ENCODE assay signal across 8 cellular contexts in genomic region chr1:52552236-52552504, GRCh38. TPM values are rescaled to one million over a fixed set of nuclear protein-coding genes. Genes with fewer than 3 reads are reported as not detected.
DNase-seq lines count a peak whose midpoint lies in the region; ATAC-seq and TF ChIP-seq lines count a peak whose summit lies in the region.

No MANE protein-coding gene starts in this region.

- H3K27ac Mint-ChIP-seq in naive thymus-derived CD8-positive, alpha-beta T cell: no peak overlapping the region

- no peaks in the 10 kb centered on the region for H3K9me3 Mint-ChIP-seq in naive thymus-derived CD8-positive, alpha-beta T cell

- POLR2A ChIA-PET in naive thymus-derived CD8-positive, alpha-beta T cell (lab: Charles Lee): interaction anchor here (1.0 to 2.6 kb wide), 7 partner anchors 15 to 187 kb away, joined by 3 to 28 read pairs (median 8); partner anchors contain the start of genes CC2D1B, GPX7, ORC1 and PRPF38A

- ATAC-seq in HG02798 (IDR thresholded peaks at IDR 0.05; ENCODE audit: poor library complexity, unreplicated experiment) (peak; percentile 33), GM19467 (IDR thresholded peaks at IDR 0.05; ENCODE audit: unreplicated experiment) (no peak)
- ATAC-seq in naive thymus-derived CD8-positive, alpha-beta T cell: peak; percentile 43 to 66

- no peak overlapping the region for H3K4me3 Mint-ChIP-seq in naive thymus-derived CD8-positive, alpha-beta T cell

- no peak for TF ChIP-seq CTCF in epithelial cell of proximal tubule (conservative IDR thresholded peaks at IDR 0.05; ENCODE audit: low read depth, low read length)

- peaks cover 24 to 45% (median 43%) of the 10 kb centered on the region in 4 donors for H3K4me1 Mint-ChIP-seq in naive thymus-derived CD8-positive, alpha-beta T cell

- no peaks in the 10 kb centered on the region for H3K36me3 Mint-ChIP-seq in naive thymus-derived CD8-positive, alpha-beta T cell

- H3K27me3 Mint-ChIP-seq in naive thymus-derived CD8-positive, alpha-beta T cell: no peaks in the 10 kb centered on the region

- H3K4me3 ChIP-seq in GM08714 (ENCODE audit: low read length) (peak overlapping the region; percentile 86), epithelial cell of proximal tubule (ENCODE audit: low read depth, low read length) (peak overlapping the region; percentile 92)

- DNase-seq in NCI-H774 (lab: John Stamatoyannopoulos, UW) (peak; percentile 25), epithelial cell of proximal tubule (ENCODE audit: low read depth) (peak; percentile 53)
- peak; percentile 40 to 55 for DNase-seq in activated CD8-positive, alpha-beta memory T cell treated with anti-CD3 and anti-CD28 coated beads for 4 hours (ENCODE audit: low read depth in 2 of 2)
- DNase-seq in naive thymus-derived CD8-positive, alpha-beta T cell: peak; percentile 49 to 91 (median 82)
- DNase-seq in stimulated activated naive CD4-positive, alpha-beta T cell treated with Interleukin-2 at 50 U/mL for 16 hours (lab: John Stamatoyannopoulos, UW): peak; percentile 73

RNA-seq across cellular contexts. Expression of gene TUT4, which starts 0.7 kb away (rescaled TPM):
- total RNA-seq in epithelial cell of proximal tubule: 17.5 and 18.7 TPM in 2 replicates
- 100 to 1,000 TPM; 171 to 178 TPM for total RNA-seq in naive thymus-derived CD8-positive, alpha-beta T cell
- polyA plus RNA-seq in naive thymus-derived CD8-positive, alpha-beta T cell: 10 to 100 TPM; 31.6 to 40.9 (median 32.7) TPM

RNA-seq across cellular contexts. Expression of gene GPX7, which starts 50.0 kb away (rescaled TPM):
- 35.1 and 39.8 TPM in 2 replicates for total RNA-seq in epithelial cell of proximal tubule
- total RNA-seq in naive thymus-derived CD8-positive, alpha-beta T cell: 10 to 100 TPM; 25.0 to 30.4 TPM
- 10 to 100 TPM; 30.2 to 34.5 (median 30.3) TPM for polyA plus RNA-seq in naive thymus-derived CD8-positive, alpha-beta T cell

Comparison
In these comparisons a context has a peak if more than half of its experiments do, and no peak if none do; other contexts are left out.
1. DNase-seq: peak in every context shown above with its lines; median percentile 82 in naive thymus-derived CD8-positive, alpha-beta T cell; 73 in stimulated activated naive CD4-positive, alpha-beta T cell treated with Interleukin-2 at 50 U/mL for 16 hours; 53 in epithelial cell of proximal tubule; 48 in activated CD8-positive, alpha-beta memory T cell treated with anti-CD3 and anti-CD28 coated beads for 4 hours; 25 in NCI-H774.